1 cellular context compared by ENCODE assay signal in the genomic region with DNA sequence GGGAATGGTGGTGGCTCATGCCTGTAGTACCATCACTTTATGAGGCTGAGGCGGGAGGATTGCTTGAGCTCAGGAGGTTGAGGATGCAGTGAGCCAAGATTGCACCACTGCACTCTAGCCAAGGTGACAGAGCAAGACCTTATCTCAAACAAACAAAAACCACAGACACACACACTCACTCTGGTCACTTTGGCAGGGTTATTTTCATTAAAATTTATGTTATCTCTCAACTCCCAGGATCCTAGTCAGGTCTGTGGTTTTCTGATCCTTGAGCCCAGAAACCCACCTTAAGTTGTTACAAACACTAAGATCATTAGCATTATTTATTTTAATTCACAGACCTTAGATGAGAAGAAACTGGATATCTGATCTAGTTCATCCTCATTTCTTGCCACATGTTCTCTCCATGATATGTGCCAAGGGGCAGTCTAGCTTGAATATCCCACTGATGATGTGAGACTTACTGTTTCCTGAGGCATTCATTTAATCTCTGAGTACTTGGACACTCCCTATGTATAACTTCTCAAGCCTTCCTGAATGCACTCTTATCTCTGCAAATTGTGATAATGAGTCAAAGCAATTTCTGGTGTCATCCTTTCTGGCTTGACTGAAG.
TF ChIP-seq lines count a peak whose summit lies in the region.

No MANE protein-coding gene starts in this region.

TF ChIP-seq in K562, 482 proteins besides CTCF, POLR2A, EP300 and RAD21 (continued from another document):
- TF ChIP-seq, protein P1, sequence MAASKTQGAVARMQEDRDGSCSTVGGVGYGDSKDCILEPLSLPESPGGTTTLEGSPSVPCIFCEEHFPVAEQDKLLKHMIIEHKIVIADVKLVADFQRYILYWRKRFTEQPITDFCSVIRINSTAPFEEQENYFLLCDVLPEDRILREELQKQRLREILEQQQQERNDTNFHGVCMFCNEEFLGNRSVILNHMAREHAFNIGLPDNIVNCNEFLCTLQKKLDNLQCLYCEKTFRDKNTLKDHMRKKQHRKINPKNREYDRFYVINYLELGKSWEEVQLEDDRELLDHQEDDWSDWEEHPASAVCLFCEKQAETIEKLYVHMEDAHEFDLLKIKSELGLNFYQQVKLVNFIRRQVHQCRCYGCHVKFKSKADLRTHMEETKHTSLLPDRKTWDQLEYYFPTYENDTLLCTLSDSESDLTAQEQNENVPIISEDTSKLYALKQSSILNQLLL (CRISPR knock-in tag; IDR thresholded peaks at IDR 0.05; ENCODE audit: borderline replicate concordance) = no peak
- TF ChIP-seq ZKSCAN3 (CRISPR knock-in tag; IDR thresholded peaks at IDR 0.05) (no peak), RB1 (IDR thresholded peaks at IDR 0.05; ENCODE audit: low read depth) (no peak), BRD4 (IDR thresholded peaks at IDR 0.05) (no peak), HMGN3 (IDR thresholded peaks at IDR 0.05; ENCODE audit: borderline replicate concordance, extremely low read depth, insufficient read length, low read depth, low read length) (peak; percentile 61), CEBPG (CRISPR knock-in tag; IDR thresholded peaks at IDR 0.05) (peak; percentile 78), CEBPG (tag; conservative IDR thresholded peaks at IDR 0.05 in 1 of 2, IDR thresholded peaks at IDR 0.05 in 1 of 2) (peak; percentile 71 to 87), SMARCC2 (IDR thresholded peaks at IDR 0.05; ENCODE audit: low read depth) (peak; percentile 93), CREM (IDR thresholded peaks at IDR 0.05; ENCODE audit: low read depth) (peak; percentile 37; the same call in 1 of the 2 replicates), NBN (IDR thresholded peaks at IDR 0.05; ENCODE audit: low read depth) (peak; percentile 71; the same call in 1 of the 2 replicates), ATF7 (IDR thresholded peaks at IDR 0.05) (peak; percentile 69), MAFK (IDR thresholded peaks at IDR 0.05; ENCODE audit: low read length) (peak; percentile 52; the same call in 1 of the 2 replicates), SETDB1 (IDR thresholded peaks at IDR 0.05; ENCODE audit: low read length) (no peak), KLF16 (IDR thresholded peaks at IDR 0.05) (peak; percentile 70), BDP1 (IDR thresholded peaks at IDR 0.05; ENCODE audit: insufficient read depth, insufficient read length) (no peak), CBFA2T2 (conservative IDR thresholded peaks at IDR 0.05) (peak; percentile 88), FOXK2 (conservative IDR thresholded peaks at IDR 0.05 in 1 of 2, IDR thresholded peaks at IDR 0.05 in 1 of 2; ENCODE audit: low read depth in 2 of 2) (0 out of 4 replicates have a peak, but pooled peaks of 1 of the 2 experiments have one; percentile 20), ZBTB11 (CRISPR knock-in tag; IDR thresholded peaks at IDR 0.05) (no peak), CEBPB (tag; IDR thresholded peaks at IDR 0.05) (peak; percentile 95), HDAC3 (IDR thresholded peaks at IDR 0.05; ENCODE audit: borderline replicate concordance, partially characterized antibody) (peak; percentile 54), MED1 (CRISPR knock-in tag; IDR thresholded peaks at IDR 0.05; ENCODE audit: borderline replicate concordance) (no peak), MCM5 (IDR thresholded peaks at IDR 0.05; ENCODE audit: low read depth) (no peak), ARNT (IDR thresholded peaks at IDR 0.05) (0 out of 4 replicates have a peak, but pooled peaks of 1 of the 2 experiments have one; percentile 73), MEF2D (tag; conservative IDR thresholded peaks at IDR 0.05; ENCODE audit: low read depth) (peak; percentile 31; the same call in 1 of the 2 replicates), TAL1 (IDR thresholded peaks at IDR 0.05) (peak; percentile 90), DPF2 (IDR thresholded peaks at IDR 0.05) (peak; percentile 95), BACH1 (tag; IDR thresholded peaks at IDR 0.05) (peak; percentile 80), ZNF212 (CRISPR knock-in tag; IDR thresholded peaks at IDR 0.05) (no peak), JUND (IDR thresholded peaks at IDR 0.05; ENCODE audit: borderline replicate concordance, low read depth, low read length) (peak; percentile 60; the same call in 1 of the 2 replicates), JUND (tag; IDR thresholded peaks at IDR 0.05; ENCODE audit: borderline replicate concordance, low read depth, low read length) (peak; percentile 25; the same call in 1 of the 3 replicates), AFF1 (IDR thresholded peaks at IDR 0.05; ENCODE audit: low read depth in 1 of 2, partially characterized antibody in 2 of 2) (peak in 1 of 2 experiments; percentile 29), THRB (CRISPR knock-in tag; conservative IDR thresholded peaks at IDR 0.05) (no peak), L3MBTL2 (IDR thresholded peaks at IDR 0.05) (no peak)
- TF ChIP-seq, protein P2, sequence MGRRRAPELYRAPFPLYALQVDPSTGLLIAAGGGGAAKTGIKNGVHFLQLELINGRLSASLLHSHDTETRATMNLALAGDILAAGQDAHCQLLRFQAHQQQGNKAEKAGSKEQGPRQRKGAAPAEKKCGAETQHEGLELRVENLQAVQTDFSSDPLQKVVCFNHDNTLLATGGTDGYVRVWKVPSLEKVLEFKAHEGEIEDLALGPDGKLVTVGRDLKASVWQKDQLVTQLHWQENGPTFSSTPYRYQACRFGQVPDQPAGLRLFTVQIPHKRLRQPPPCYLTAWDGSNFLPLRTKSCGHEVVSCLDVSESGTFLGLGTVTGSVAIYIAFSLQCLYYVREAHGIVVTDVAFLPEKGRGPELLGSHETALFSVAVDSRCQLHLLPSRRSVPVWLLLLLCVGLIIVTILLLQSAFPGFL (CRISPR knock-in tag; IDR thresholded peaks at IDR 0.05) = no peak
- TF ChIP-seq, protein P3, sequence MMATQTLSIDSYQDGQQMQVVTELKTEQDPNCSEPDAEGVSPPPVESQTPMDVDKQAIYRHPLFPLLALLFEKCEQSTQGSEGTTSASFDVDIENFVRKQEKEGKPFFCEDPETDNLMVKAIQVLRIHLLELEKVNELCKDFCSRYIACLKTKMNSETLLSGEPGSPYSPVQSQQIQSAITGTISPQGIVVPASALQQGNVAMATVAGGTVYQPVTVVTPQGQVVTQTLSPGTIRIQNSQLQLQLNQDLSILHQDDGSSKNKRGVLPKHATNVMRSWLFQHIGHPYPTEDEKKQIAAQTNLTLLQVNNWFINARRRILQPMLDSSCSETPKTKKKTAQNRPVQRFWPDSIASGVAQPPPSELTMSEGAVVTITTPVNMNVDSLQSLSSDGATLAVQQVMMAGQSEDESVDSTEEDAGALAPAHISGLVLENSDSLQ (IDR thresholded peaks at IDR 0.05) = peak; percentile 65
- TF ChIP-seq, protein P4, sequence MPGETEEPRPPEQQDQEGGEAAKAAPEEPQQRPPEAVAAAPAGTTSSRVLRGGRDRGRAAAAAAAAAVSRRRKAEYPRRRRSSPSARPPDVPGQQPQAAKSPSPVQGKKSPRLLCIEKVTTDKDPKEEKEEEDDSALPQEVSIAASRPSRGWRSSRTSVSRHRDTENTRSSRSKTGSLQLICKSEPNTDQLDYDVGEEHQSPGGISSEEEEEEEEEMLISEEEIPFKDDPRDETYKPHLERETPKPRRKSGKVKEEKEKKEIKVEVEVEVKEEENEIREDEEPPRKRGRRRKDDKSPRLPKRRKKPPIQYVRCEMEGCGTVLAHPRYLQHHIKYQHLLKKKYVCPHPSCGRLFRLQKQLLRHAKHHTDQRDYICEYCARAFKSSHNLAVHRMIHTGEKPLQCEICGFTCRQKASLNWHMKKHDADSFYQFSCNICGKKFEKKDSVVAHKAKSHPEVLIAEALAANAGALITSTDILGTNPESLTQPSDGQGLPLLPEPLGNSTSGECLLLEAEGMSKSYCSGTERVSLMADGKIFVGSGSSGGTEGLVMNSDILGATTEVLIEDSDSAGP (CRISPR knock-in tag; IDR thresholded peaks at IDR 0.05) = no peak
TF ChIP-seq in K562: peak in this region for 79.
